11 cellular contexts compared by ENCODE assay signal in the genomic region with DNA sequence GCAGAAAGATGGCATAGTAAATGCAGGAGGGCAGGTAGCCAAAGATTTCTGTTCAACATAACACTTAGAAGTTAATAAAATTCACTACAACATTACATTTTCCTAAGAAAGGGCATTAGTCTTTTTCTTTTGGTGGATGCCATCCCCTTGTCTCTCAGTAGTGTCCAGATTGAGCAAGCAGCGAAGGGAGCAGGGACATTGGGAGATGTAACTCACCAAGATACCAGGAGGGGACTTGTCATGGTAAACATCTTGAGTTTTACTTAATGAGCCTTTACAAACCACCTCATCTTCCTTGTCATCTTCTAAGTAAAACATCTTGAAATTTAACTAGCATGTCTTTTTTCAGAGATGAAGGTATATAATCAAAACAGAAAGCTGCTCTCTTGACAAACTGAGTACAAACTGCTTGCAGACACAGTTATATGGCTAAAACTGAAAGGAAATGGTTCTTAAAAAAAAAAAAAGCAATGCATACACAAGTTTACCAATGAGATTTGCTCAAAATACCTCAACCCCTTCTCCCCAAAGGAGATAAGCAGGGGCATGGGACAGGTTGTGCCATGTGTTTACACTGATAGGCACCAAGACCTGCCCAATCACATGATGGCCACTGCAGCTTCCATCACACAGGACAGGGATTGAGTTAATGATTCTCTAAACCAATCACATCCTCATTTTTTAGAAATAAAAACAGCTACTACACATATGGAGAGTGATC. TPM values are rescaled to one million over a fixed set of nuclear protein-coding genes. Genes with fewer than 3 reads are reported as not detected.
DNase-seq lines count a peak whose midpoint lies in the region; ATAC-seq, FAIRE-seq and TF ChIP-seq lines count a peak whose summit lies in the region.
"Had no signal": no experiment of that assay in that cellular context is flagged by ENCODE, and none has a peak within 500 bp of the region (broad histone marks: within the 10 kb centered on the region; RNA-seq: fewer than 3 reads in every experiment).

No MANE protein-coding gene starts in this region.

- H3K27me3 ChIP-seq in thoracic aorta (replicated peaks; ENCODE audit: insufficient read depth), result no peaks in the 10 kb centered on the region

- peak overlapping the region; percentile 89 for H3K27ac Mint-ChIP-seq in activated CD4-positive, alpha-beta T cell treated with anti-CD3 and anti-CD28 coated beads, Interleukin-2, amount 10 ng/mL, durations not matched to agents 7 days and 5 days
- H3K27ac Mint-ChIP-seq in activated CD4-positive, alpha-beta memory T cell treated with anti-CD3 and anti-CD28 coated beads for 36 hours, result peak overlapping the region; percentile 93

- no peaks in the 10 kb centered on the region for H3K9me3 ChIP-seq in thoracic aorta

- H3K27ac ChIP-seq in thoracic aorta, result peak overlapping the region in 1 of 2 donors; percentile 88

- ATAC-seq in thoracic aorta (ENCODE audit: insufficient number of reproducible peaks, low FRiP score, low read depth) (no peak), HG02981 (IDR thresholded peaks at IDR 0.05; ENCODE audit: unreplicated experiment) (no peak)

- CTCF ChIA-PET in activated CD4-positive, alpha-beta T cell treated with anti-CD3 and anti-CD28 coated beads, Interleukin-2, amount 10 ng/mL, durations not matched to agents 7 days and 5 days (lab: Charles Lee), result interaction anchor here (0.6 to 2.2 kb wide), 10 partner anchors 9 to 264 kb away, joined by 3 to 7 read pairs (median 3); no protein-coding TSS in a partner anchor
- CTCF ChIA-PET in activated CD4-positive, alpha-beta memory T cell treated with anti-CD3 and anti-CD28 coated beads for 36 hours (lab: Charles Lee), result interaction anchor here (0.7 to 4.9 kb wide), 19 partner anchors 10 to 263 kb away, joined by 3 to 61 read pairs (median 4); no protein-coding TSS in a partner anchor

- no peaks in the 10 kb centered on the region for H3K27me3 Mint-ChIP-seq in activated CD4-positive, alpha-beta T cell treated with anti-CD3 and anti-CD28 coated beads, Interleukin-2, amount 10 ng/mL, durations not matched to agents 7 days and 5 days
- H3K27me3 Mint-ChIP-seq in activated CD4-positive, alpha-beta memory T cell treated with anti-CD3 and anti-CD28 coated beads for 36 hours, result no peaks in the 10 kb centered on the region

- no peak for FAIRE-seq in HTR-8/SVneo (lab: Jason Lieb, UNC)
- FAIRE-seq: RCC 7860 had no signal

- no peak for TF ChIP-seq CTCF in thoracic aorta (IDR thresholded peaks at IDR 0.05)

- H3K9me3 Mint-ChIP-seq in activated CD4-positive, alpha-beta T cell treated with anti-CD3 and anti-CD28 coated beads, Interleukin-2, amount 10 ng/mL, durations not matched to agents 7 days and 5 days, result no peaks in the 10 kb centered on the region
- H3K9me3 Mint-ChIP-seq in activated CD4-positive, alpha-beta memory T cell treated with anti-CD3 and anti-CD28 coated beads for 36 hours, result no peaks in the 10 kb centered on the region

- intact Hi-C loops in activated CD4-positive, alpha-beta memory T cell treated with anti-CD3 and anti-CD28 coated beads for 36 hours (cut with micrococcal nuclease), result loop anchor here (5.0 kb wide), 2 partner anchors 325 to 410 kb away; a partner anchor contains a TSS

- H3K36me3 Mint-ChIP-seq in activated CD4-positive, alpha-beta T cell treated with anti-CD3 and anti-CD28 coated beads, Interleukin-2, amount 10 ng/mL, durations not matched to agents 7 days and 5 days (ENCODE audit: low read depth), result peaks cover 50% of the 10 kb centered on the region
- peaks cover 28% of the 10 kb centered on the region for H3K36me3 Mint-ChIP-seq in activated CD4-positive, alpha-beta memory T cell treated with anti-CD3 and anti-CD28 coated beads for 36 hours

- peaks cover 78% of the 10 kb centered on the region for H3K4me1 Mint-ChIP-seq in activated CD4-positive, alpha-beta T cell treated with anti-CD3 and anti-CD28 coated beads, Interleukin-2, amount 10 ng/mL, durations not matched to agents 7 days and 5 days
- peaks cover 77% of the 10 kb centered on the region for H3K4me1 Mint-ChIP-seq in activated CD4-positive, alpha-beta memory T cell treated with anti-CD3 and anti-CD28 coated beads for 36 hours (ENCODE audit: low read depth)

- H3K36me3 ChIP-seq in thoracic aorta, result no peaks in the 10 kb centered on the region

- peaks cover 70 to 88% of the 10 kb centered on the region in 2 donors for H3K4me1 ChIP-seq in thoracic aorta (ENCODE audit: control insufficient read depth in 1 of 2, low read depth in 2 of 2)

- H3K4me3 ChIP-seq in thoracic aorta, result peak overlapping the region; percentile 10

- POLR2A ChIA-PET in activated CD4-positive, alpha-beta T cell treated with anti-CD3 and anti-CD28 coated beads, Interleukin-2, amount 10 ng/mL, durations not matched to agents 7 days and 5 days (lab: Charles Lee), result interaction anchor here (0.6 to 1.1 kb wide), 3 partner anchors 22 to 266 kb away, joined by 3 read pairs; no protein-coding TSS in a partner anchor
- POLR2A ChIA-PET in activated CD4-positive, alpha-beta memory T cell treated with anti-CD3 and anti-CD28 coated beads for 36 hours (lab: Charles Lee), result interaction anchor here (0.6 to 5.3 kb wide), 13 partner anchors 11 to 327 kb away, joined by 3 to 74 read pairs (median 4); a partner anchor contains a TSS

- DNase-seq in activated CD4-positive, alpha-beta T cell treated with anti-CD3 and anti-CD28 coated beads, Interleukin-2, amount 10 ng/mL, durations not matched to agents 7 days and 5 days, result peak; percentile 55
- no peak for DNase-seq in activated CD4-positive, alpha-beta T cell treated with anti-CD3 and anti-CD28 coated beads for 4 hours
- peak; percentile 60 for DNase-seq in activated CD4-positive, alpha-beta memory T cell treated with anti-CD3 and anti-CD28 coated beads for 36 hours
- peak; percentile 38 for DNase-seq in kidney tubule cell (ENCODE audit: low spot score)
- DNase-seq in thoracic aorta (ENCODE audit: low spot score), result no peak
- DNase-seq in COR-L47 (lab: John Stamatoyannopoulos, UW), result no peak
- DNase-seq in HTR-8/SVneo (ENCODE audit: insufficient read length, low spot score), result no peak
- DNase-seq: amniotic stem cell; stimulated activated CD4-positive, alpha-beta T cell treated with anti-CD3 and anti-CD28 coated beads, Interleukin-4, amount 100 ng/mL, for 4 hours had no signal

- H3K4me3 Mint-ChIP-seq in activated CD4-positive, alpha-beta T cell treated with anti-CD3 and anti-CD28 coated beads, Interleukin-2, amount 10 ng/mL, durations not matched to agents 7 days and 5 days, result peak overlapping the region; percentile 82
- H3K4me3 Mint-ChIP-seq in activated CD4-positive, alpha-beta memory T cell treated with anti-CD3 and anti-CD28 coated beads for 36 hours, result peak overlapping the region; percentile 73

RNA-seq across cellular contexts. Expression of a gene that starts 30.3 kb away (rescaled TPM):
- 100 to 1,000 TPM in 1 of 2 experiments, 10 to 100 TPM in 1; 99.6 to 106 TPM for total RNA-seq in activated CD4-positive, alpha-beta T cell treated with anti-CD3 and anti-CD28 coated beads, Interleukin-2, amount 10 ng/mL, durations not matched to agents 7 days and 5 days
- 100 to 1,000 TPM; 102 to 107 TPM for total RNA-seq in activated CD4-positive, alpha-beta memory T cell treated with anti-CD3 and anti-CD28 coated beads for 36 hours
- total RNA-seq in thoracic aorta, result 10 to 100 TPM; 30.6 to 42.3 TPM

Comparison
In these comparisons a context has a peak if more than half of its experiments do, and no peak if none do; other contexts are left out.
1. DNase-seq: peak in activated CD4-positive, alpha-beta T cell treated with anti-CD3 and anti-CD28 coated beads, Interleukin-2, amount 10 ng/mL, durations not matched to agents 7 days and 5 days (single experiment), activated CD4-positive, alpha-beta memory T cell treated with anti-CD3 and anti-CD28 coated beads for 36 hours (single experiment) and kidney tubule cell (single experiment); none in activated CD4-positive, alpha-beta T cell treated with anti-CD3 and anti-CD28 coated beads for 4 hours (0 of 2), thoracic aorta (single experiment), COR-L47 (single experiment) and HTR-8/SVneo (single experiment).